In genomic region chr3:195442573-195443390, GRCh38 we compare ENCODE assay signal across 1 cellular context.
A peak's percentile ranks its signal among the peaks of the same experiment; 100 is the strongest.
TF ChIP-seq lines count a peak whose summit lies in the region.

Gene ACAP2 (minus strand): TSS chr3:195443020. CDS start chr3:195442847, 173 bp downstream.

TF ChIP-seq in HepG2, 621 proteins besides CTCF, POLR2A, EP300 and RAD21 (continued from another document):
- TF ChIP-seq ZNF800 (CRISPR knock-in tag; IDR thresholded peaks at IDR 0.05) (peak; percentile 47; the same call in 1 of the 2 replicates), HNRNPK (IDR thresholded peaks at IDR 0.05; ENCODE audit: low read depth, low read length, poor library complexity, severe bottlenecking) (peak; percentile 59), KDM2A (CRISPR knock-in tag; IDR thresholded peaks at IDR 0.05; ENCODE audit: borderline replicate concordance, low read depth) (peak; percentile 73), TFAP4 (IDR thresholded peaks at IDR 0.05; ENCODE audit: borderline replicate concordance, low read depth) (peak; percentile 84), HNF1B (CRISPR knock-in tag; IDR thresholded peaks at IDR 0.05) (0 out of 2 replicates have a peak, but pooled peaks have one; percentile 54), MAFF (IDR thresholded peaks at IDR 0.05; ENCODE audit: low read depth, low read length) (no peak), CHCHD3 (CRISPR knock-in tag; IDR thresholded peaks at IDR 0.05) (no peak), ZNF687 (CRISPR knock-in tag; IDR thresholded peaks at IDR 0.05) (peak; percentile 88), NFYC (CRISPR knock-in tag; IDR thresholded peaks at IDR 0.05) (peak; percentile 99), ZKSCAN5 (CRISPR knock-in tag; IDR thresholded peaks at IDR 0.05) (no peak), ZNF142 (CRISPR knock-in tag; IDR thresholded peaks at IDR 0.05) (peak; percentile 71; the same call in 1 of the 2 replicates)
